Comparison of ENCODE assay signal across 13 cellular contexts in the genomic region with DNA sequence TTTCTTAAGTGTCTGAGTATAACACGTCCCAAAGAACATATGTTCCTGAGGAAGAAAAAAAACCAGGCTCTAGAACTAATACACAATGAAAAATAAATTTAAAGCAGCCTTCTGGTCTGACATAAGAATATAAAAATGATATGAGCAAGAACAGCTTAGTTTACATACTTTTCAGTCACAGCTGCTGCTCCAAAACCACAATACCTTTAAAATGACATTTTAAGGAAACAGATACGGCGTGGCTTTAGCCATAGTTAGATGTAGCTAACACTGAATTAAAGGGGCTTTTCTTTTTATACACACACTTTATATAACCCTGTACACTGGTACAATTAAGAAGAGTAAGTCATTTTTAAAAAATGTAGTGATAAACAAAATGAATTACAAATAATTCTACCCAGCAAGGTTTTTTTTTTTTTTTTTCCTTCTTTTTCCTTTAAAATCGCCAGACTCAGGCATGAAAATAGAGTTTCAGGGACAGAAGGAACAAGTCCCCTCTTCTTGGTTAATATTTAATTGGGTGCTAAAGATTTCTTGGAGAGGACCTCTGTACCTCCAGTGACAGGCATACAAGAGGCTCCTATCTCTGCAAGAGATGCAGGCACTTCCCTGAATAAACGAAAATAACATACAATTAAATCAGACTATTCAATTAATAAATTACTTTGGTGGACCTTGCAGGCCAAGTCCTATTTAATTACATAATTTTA.
DNase-seq lines count a peak whose midpoint lies in the region; ATAC-seq and TF ChIP-seq lines count a peak whose summit lies in the region.
"Had no signal": no experiment of that assay in that cellular context is flagged by ENCODE, and none has a peak within 500 bp of the region (broad histone marks: within the 10 kb centered on the region; RNA-seq: fewer than 3 reads in every experiment).

No MANE protein-coding gene starts in this region.

- H3K4me3 Mint-ChIP-seq in stimulated activated naive CD8-positive, alpha-beta T cell treated with anti-CD3 and anti-CD28 coated beads, Interleukin-15, amount 100 ng/mL, for 72 hours = peak overlapping the region; percentile 39 to 69
- H3K4me3 Mint-ChIP-seq: activated CD4-positive, alpha-beta memory T cell treated with anti-CD3 and anti-CD28 coated beads for 36 hours; activated naive CD4-positive, alpha-beta T cell treated with anti-CD3 and anti-CD28 coated beads, Interleukin-2, amount 10 ng/mL, durations not matched to agents 7 days and 5 days had no signal

- H3K9me3 Mint-ChIP-seq in stimulated activated naive CD8-positive, alpha-beta T cell treated with anti-CD3 and anti-CD28 coated beads, Interleukin-15, amount 100 ng/mL, for 72 hours = no peaks in the 10 kb centered on the region
- H3K9me3 Mint-ChIP-seq: activated CD4-positive, alpha-beta memory T cell treated with anti-CD3 and anti-CD28 coated beads for 36 hours; activated naive CD4-positive, alpha-beta T cell treated with anti-CD3 and anti-CD28 coated beads, Interleukin-2, amount 10 ng/mL, durations not matched to agents 7 days and 5 days had no signal

- peak overlapping the region; percentile 32 for H3K27ac ChIP-seq in VCaP

- H3K27me3 Mint-ChIP-seq in stimulated activated naive CD8-positive, alpha-beta T cell treated with anti-CD3 and anti-CD28 coated beads, Interleukin-15, amount 100 ng/mL, for 72 hours = no peaks in the 10 kb centered on the region
- H3K27me3 Mint-ChIP-seq: activated CD4-positive, alpha-beta memory T cell treated with anti-CD3 and anti-CD28 coated beads for 36 hours; activated naive CD4-positive, alpha-beta T cell treated with anti-CD3 and anti-CD28 coated beads, Interleukin-2, amount 10 ng/mL, durations not matched to agents 7 days and 5 days had no signal

- TF ChIP-seq CTCF in VCaP (conservative IDR thresholded peaks at IDR 0.05) = no peak

- DNase-seq in NCI-H2171 treated with DMSO at 0.1 percent for 48 hours (lab: John Stamatoyannopoulos, UW) = peak; percentile 57
- no peak for DNase-seq in NCI-H2171 (lab: John Stamatoyannopoulos, UW)
- DNase-seq in left lobe of liver (ENCODE audit: low spot score) = no peak
- no peak for DNase-seq in stimulated activated naive CD8-positive, alpha-beta T cell treated with anti-CD3 and anti-CD28 coated beads, Interleukin-15, amount 100 ng/mL, for 72 hours
- no peak for DNase-seq in H4 (ENCODE audit: low spot score)
- DNase-seq in mesenteric fat pad (ENCODE audit: low spot score) = no peak
- DNase-seq: activated CD4-positive, alpha-beta memory T cell treated with anti-CD3 and anti-CD28 coated beads for 36 hours; activated naive CD4-positive, alpha-beta T cell treated with anti-CD3 and anti-CD28 coated beads, Interleukin-2, amount 10 ng/mL, durations not matched to agents 7 days and 5 days; dermis blood vessel endothelial cell; glutamatergic neuron; mammary epithelial cell had no signal

- H3K27ac Mint-ChIP-seq in stimulated activated naive CD8-positive, alpha-beta T cell treated with anti-CD3 and anti-CD28 coated beads, Interleukin-15, amount 100 ng/mL, for 72 hours = peak overlapping the region in 1 of 2 donors; percentile 41
- H3K27ac Mint-ChIP-seq: activated CD4-positive, alpha-beta memory T cell treated with anti-CD3 and anti-CD28 coated beads for 36 hours; activated naive CD4-positive, alpha-beta T cell treated with anti-CD3 and anti-CD28 coated beads, Interleukin-2, amount 10 ng/mL, durations not matched to agents 7 days and 5 days had no signal

- H3K4me1 Mint-ChIP-seq in stimulated activated naive CD8-positive, alpha-beta T cell treated with anti-CD3 and anti-CD28 coated beads, Interleukin-15, amount 100 ng/mL, for 72 hours = peaks cover 4% of the 10 kb centered on the region

- peak; percentile 93 for ATAC-seq in left lobe of liver
- ATAC-seq in stimulated activated naive CD8-positive, alpha-beta T cell treated with anti-CD3 and anti-CD28 coated beads, Interleukin-15, amount 100 ng/mL, for 72 hours = peak; percentile 28
- ATAC-seq in GM18873 (IDR thresholded peaks at IDR 0.05; ENCODE audit: low FRiP score, unreplicated experiment) = no peak
